ENCODE assay signal across 20 cellular contexts in genomic region chr10:33618196-33618595, GRCh38.
"Had no signal": no experiment of that assay in that cellular context is flagged by ENCODE, and none has a peak within 500 bp of the region (broad histone marks: within the 10 kb centered on the region; RNA-seq: fewer than 3 reads in every experiment).

No MANE protein-coding gene starts in this region.

- H3K9me3 ChIP-seq: thoracic aorta had no signal

- ATAC-seq: activated T-cell treated with anti-CD3 and anti-CD28 coated beads, Interleukin-2, amount 50 U/mL, for 72 hours; left lobe of liver; naive thymus-derived CD4-positive, alpha-beta T cell; sciatic nerve; T-cell had no signal

- H3K4me3 Mint-ChIP-seq: activated CD4-positive, alpha-beta memory T cell treated with anti-CD3 and anti-CD28 coated beads for 36 hours; activated naive CD4-positive, alpha-beta T cell treated with anti-CD3 and anti-CD28 coated beads for 36 hours; activated naive CD8-positive, alpha-beta T cell treated with anti-CD3 and anti-CD28 coated beads, Interleukin-2, amount 10 ng/mL, durations not matched to agents 7 days and 5 days; activated T-cell treated with anti-CD3 and anti-CD28 coated beads, Interleukin-2, amount 50 U/mL, for 72 hours; naive thymus-derived CD4-positive, alpha-beta T cell; neural crest cell; T-cell; type B pancreatic cell had no signal

- H3K36me3 ChIP-seq: thoracic aorta had no signal

- H3K27ac ChIP-seq: epithelial cell of prostate, thoracic aorta had no signal

- H3K36me3 Mint-ChIP-seq: activated CD4-positive, alpha-beta memory T cell treated with anti-CD3 and anti-CD28 coated beads for 36 hours; activated naive CD8-positive, alpha-beta T cell treated with anti-CD3 and anti-CD28 coated beads, Interleukin-2, amount 10 ng/mL, durations not matched to agents 7 days and 5 days; T-cell; type B pancreatic cell had no signal

- H3K4me3 ChIP-seq: thoracic aorta had no signal

- H3K27me3 Mint-ChIP-seq: activated naive CD8-positive, alpha-beta T cell treated with anti-CD3 and anti-CD28 coated beads, Interleukin-2, amount 10 ng/mL, durations not matched to agents 7 days and 5 days had no signal

- H3K4me1 Mint-ChIP-seq: activated naive CD8-positive, alpha-beta T cell treated with anti-CD3 and anti-CD28 coated beads, Interleukin-2, amount 10 ng/mL, durations not matched to agents 7 days and 5 days; naive thymus-derived CD4-positive, alpha-beta T cell; neural crest cell; T-cell had no signal

- H3K27ac Mint-ChIP-seq: activated CD4-positive, alpha-beta memory T cell treated with anti-CD3 and anti-CD28 coated beads for 36 hours; activated naive CD4-positive, alpha-beta T cell treated with anti-CD3 and anti-CD28 coated beads for 36 hours; activated naive CD8-positive, alpha-beta T cell treated with anti-CD3 and anti-CD28 coated beads, Interleukin-2, amount 10 ng/mL, durations not matched to agents 7 days and 5 days; activated T-cell treated with anti-CD3 and anti-CD28 coated beads, Interleukin-2, amount 50 U/mL, for 72 hours; naive thymus-derived CD4-positive, alpha-beta T cell; T-cell; type B pancreatic cell had no signal

- H3K9me3 Mint-ChIP-seq: activated CD4-positive, alpha-beta memory T cell treated with anti-CD3 and anti-CD28 coated beads for 36 hours had no signal

- DNase-seq: activated CD4-positive, alpha-beta memory T cell treated with anti-CD3 and anti-CD28 coated beads for 36 hours; activated CD4-positive, alpha-beta T cell treated with anti-CD3 and anti-CD28 coated beads for 48 hours; activated effector memory CD4-positive, alpha-beta T cell treated with Interleukin-2 at 50 U/mL for 16 hours; activated naive CD4-positive, alpha-beta T cell treated with anti-CD3 and anti-CD28 coated beads for 36 hours; activated naive CD8-positive, alpha-beta T cell treated with anti-CD3 and anti-CD28 coated beads, Interleukin-2, amount 10 ng/mL, durations not matched to agents 7 days and 5 days; activated T-cell treated with anti-CD3 and anti-CD28 coated beads, Interleukin-2, amount 50 U/mL, for 72 hours; amygdala; cortex of kidney; naive thymus-derived CD4-positive, alpha-beta T cell; posterior cingulate gyrus; small intestine; stimulated activated CD4-positive, alpha-beta T cell treated with anti-CD3 and anti-CD28 coated beads, Interleukin-4, amount 100 ng/mL, for 1 hour; stimulated activated naive CD4-positive, alpha-beta T cell treated with Interleukin-2 at 50 U/mL for 16 hours; T-cell had no signal
